In the genomic region with DNA sequence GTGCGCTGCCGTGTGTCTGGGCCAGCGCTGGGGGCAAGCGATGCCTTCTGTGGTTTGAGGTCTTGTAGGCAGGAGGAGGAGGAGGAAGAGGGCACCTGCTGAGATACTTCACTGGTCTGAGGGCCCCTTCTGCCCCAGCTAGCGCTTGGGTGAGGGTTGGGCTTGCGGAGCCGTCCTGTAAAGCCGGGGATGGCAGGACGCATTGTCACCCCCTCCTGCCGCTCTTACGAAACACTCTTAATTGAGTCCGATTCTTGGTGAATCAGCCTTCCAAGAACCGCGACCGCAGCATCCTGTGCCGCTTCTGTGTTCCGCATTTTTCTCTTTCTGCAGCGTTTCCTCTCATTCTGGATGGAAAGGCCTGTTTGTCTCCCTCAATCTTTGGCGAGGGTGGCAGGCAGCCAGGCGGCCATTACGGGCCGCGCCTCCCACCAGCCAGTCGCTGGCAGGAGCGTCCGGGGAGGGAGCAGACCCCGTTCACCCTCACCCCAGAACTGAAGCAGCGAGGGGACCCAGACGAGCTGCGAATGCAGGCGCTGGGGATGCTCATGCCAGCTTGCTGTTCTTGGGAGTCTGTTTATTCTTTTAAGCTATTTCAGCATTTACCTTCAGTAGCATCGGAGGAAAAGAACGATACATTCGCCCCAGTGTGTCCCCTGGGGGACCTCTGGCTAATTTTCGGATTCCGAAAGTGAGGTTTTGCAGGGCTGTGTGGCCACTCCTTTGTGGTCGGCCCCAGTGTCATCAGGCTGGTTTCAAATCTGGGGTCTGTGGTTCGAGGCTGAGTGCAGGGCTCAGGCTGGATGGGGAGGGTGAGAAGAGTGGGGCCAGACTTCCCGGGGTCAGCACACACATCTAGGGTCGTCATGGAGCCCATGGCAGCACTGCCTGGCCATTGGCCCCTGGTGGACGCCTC, we compare ENCODE assay signal across 8 cellular contexts.
DNase-seq lines count a peak whose midpoint lies in the region; FAIRE-seq and TF ChIP-seq lines count a peak whose summit lies in the region.

No MANE protein-coding gene starts in this region.

- no peak overlapping the region for H3K4me3 ChIP-seq in Caco-2 (ENCODE audit: low read depth, low read length)

- no peak for TF ChIP-seq CTCF in Caco-2 (IDR thresholded peaks at IDR 0.05; ENCODE audit: insufficient read depth in 1 of 2, low read depth in 1 of 2, low read length in 1 of 2, severe bottlenecking in 1 of 2, unreplicated experiment in 1 of 2)

- H3K36me3 Mint-ChIP-seq in activated CD4-positive, alpha-beta memory T cell treated with anti-CD3 and anti-CD28 coated beads for 36 hours, result peaks cover 4% of the 10 kb centered on the region
- peaks cover 78% of the 10 kb centered on the region for H3K36me3 Mint-ChIP-seq in dendritic cell treated with granulocyte-macrophage colony-stimulating factor and Interleukin-4, amounts not matched to agents 40 ng/mL and 50 ng/mL, for 4 days (ENCODE audit: low read depth)
- H3K36me3 Mint-ChIP-seq in Caco-2 (ENCODE audit: insufficient read depth, unreplicated experiment), result peaks cover 13% of the 10 kb centered on the region

- DNase-seq in GM19239 (ENCODE audit: insufficient read length, low spot score) (peak; percentile 70), KG1 (lab: John Stamatoyannopoulos, UW) (peak; percentile 94), midbrain (lab: John Stamatoyannopoulos, UW) (peak; percentile 78), Caco-2 (no peak), mesenteric fat pad (ENCODE audit: low spot score) (no peak)
- peak; percentile 94 for DNase-seq in activated CD4-positive, alpha-beta memory T cell treated with anti-CD3 and anti-CD28 coated beads for 36 hours
- DNase-seq in stimulated activated CD8-positive, alpha-beta memory T cell treated with anti-CD3 and anti-CD28 coated beads, Interleukin-15, amount 100 ng/mL, for 24 hours (ENCODE audit: low read depth), result peak; percentile 56

- H3K9me3 ChIP-seq in Caco-2, result no peaks in the 10 kb centered on the region

- H3K4me3 Mint-ChIP-seq in activated CD4-positive, alpha-beta memory T cell treated with anti-CD3 and anti-CD28 coated beads for 36 hours, result peak overlapping the region; percentile 70
- peak overlapping the region; percentile 71 for H3K4me3 Mint-ChIP-seq in dendritic cell treated with granulocyte-macrophage colony-stimulating factor and Interleukin-4, amounts not matched to agents 40 ng/mL and 50 ng/mL, for 4 days
- no peak overlapping the region for H3K4me3 Mint-ChIP-seq in Caco-2 (ENCODE audit: unreplicated experiment)

- intact Hi-C loops in activated CD4-positive, alpha-beta memory T cell treated with anti-CD3 and anti-CD28 coated beads for 36 hours (cut with micrococcal nuclease), result loop anchor here (1.0 to 10.0 kb wide), 5 partner anchors 9 to 376 kb away; a partner anchor contains a TSS
- intact Hi-C loops in dendritic cell treated with granulocyte-macrophage colony-stimulating factor and Interleukin-4, amounts not matched to agents 40 ng/mL and 50 ng/mL, for 4 days (cut with micrococcal nuclease), result loop anchor here (1.0 to 5.0 kb wide), 3 partner anchors 10 to 59 kb away; no protein-coding TSS in a partner anchor
- intact Hi-C loops in Caco-2 (cut with micrococcal nuclease; ENCODE audit: unreplicated experiment), result no loop called here

- CTCF ChIA-PET in activated CD4-positive, alpha-beta memory T cell treated with anti-CD3 and anti-CD28 coated beads for 36 hours (lab: Charles Lee), result interaction anchor here (1.0 to 2.8 kb wide), 5 partner anchors 10 to 96 kb away, joined by 3 to 19 read pairs (median 9); a partner anchor contains a TSS
- CTCF ChIA-PET in Caco-2 (lab: Charles Lee), result no interaction called here

- no peaks in the 10 kb centered on the region for H3K27me3 Mint-ChIP-seq in activated CD4-positive, alpha-beta memory T cell treated with anti-CD3 and anti-CD28 coated beads for 36 hours
- peaks cover 15% of the 10 kb centered on the region for H3K27me3 Mint-ChIP-seq in dendritic cell treated with granulocyte-macrophage colony-stimulating factor and Interleukin-4, amounts not matched to agents 40 ng/mL and 50 ng/mL, for 4 days
- H3K27me3 Mint-ChIP-seq in Caco-2 (ENCODE audit: insufficient read depth, unreplicated experiment), result no peaks in the 10 kb centered on the region

- peak overlapping the region; percentile 96 for H3K27ac Mint-ChIP-seq in activated CD4-positive, alpha-beta memory T cell treated with anti-CD3 and anti-CD28 coated beads for 36 hours
- peak overlapping the region; percentile 96 for H3K27ac Mint-ChIP-seq in dendritic cell treated with granulocyte-macrophage colony-stimulating factor and Interleukin-4, amounts not matched to agents 40 ng/mL and 50 ng/mL, for 4 days
- H3K27ac Mint-ChIP-seq in Caco-2 (ENCODE audit: unreplicated experiment), result no peak overlapping the region

- POLR2A ChIA-PET in activated CD4-positive, alpha-beta memory T cell treated with anti-CD3 and anti-CD28 coated beads for 36 hours (lab: Charles Lee), result interaction anchor here (0.6 to 3.1 kb wide), 7 partner anchors 10 to 96 kb away, joined by 3 to 53 read pairs (median 5); a partner anchor contains a TSS
- POLR2A ChIA-PET in Caco-2 (lab: Charles Lee), result no interaction called here

- H3K36me3 ChIP-seq in Caco-2 (ENCODE audit: control insufficient read depth, insufficient read depth, low read length), result no peaks in the 10 kb centered on the region

- no TSS peak for BruUV-seq in Caco-2 (replicated peaks; lab: Mats Ljungman, UMichigan)

- no peaks in the 10 kb centered on the region for H3K9me3 Mint-ChIP-seq in activated CD4-positive, alpha-beta memory T cell treated with anti-CD3 and anti-CD28 coated beads for 36 hours
- no peaks in the 10 kb centered on the region for H3K9me3 Mint-ChIP-seq in dendritic cell treated with granulocyte-macrophage colony-stimulating factor and Interleukin-4, amounts not matched to agents 40 ng/mL and 50 ng/mL, for 4 days
- no peaks in the 10 kb centered on the region for H3K9me3 Mint-ChIP-seq in Caco-2 (ENCODE audit: unreplicated experiment)

- no peaks in the 10 kb centered on the region for H3K4me1 ChIP-seq in Caco-2

- H3K27me3 ChIP-seq in Caco-2 (replicated peaks; ENCODE audit: control insufficient read depth, insufficient read depth, low read length), result no peaks in the 10 kb centered on the region

- peaks cover 81% of the 10 kb centered on the region for H3K4me1 Mint-ChIP-seq in activated CD4-positive, alpha-beta memory T cell treated with anti-CD3 and anti-CD28 coated beads for 36 hours (ENCODE audit: low read depth)
- peaks cover 100% of the 10 kb centered on the region for H3K4me1 Mint-ChIP-seq in dendritic cell treated with granulocyte-macrophage colony-stimulating factor and Interleukin-4, amounts not matched to agents 40 ng/mL and 50 ng/mL, for 4 days (ENCODE audit: low read depth)
- no peaks in the 10 kb centered on the region for H3K4me1 Mint-ChIP-seq in Caco-2 (ENCODE audit: low read depth, unreplicated experiment)

- FAIRE-seq in GM19239 (lab: Jason Lieb, UNC), result peak; percentile 94

Comparison
In these comparisons a context has a peak if more than half of its experiments do, and no peak if none do; other contexts are left out.
1. DNase-seq: peak in GM19239 (single experiment), KG1 (single experiment), activated CD4-positive, alpha-beta memory T cell treated with anti-CD3 and anti-CD28 coated beads for 36 hours (single experiment), midbrain (single experiment) and stimulated activated CD8-positive, alpha-beta memory T cell treated with anti-CD3 and anti-CD28 coated beads, Interleukin-15, amount 100 ng/mL, for 24 hours (single experiment); none in Caco-2 (0 of 2) and mesenteric fat pad (single experiment).